ENCODE assay signal across 9 cellular contexts in the genomic region with DNA sequence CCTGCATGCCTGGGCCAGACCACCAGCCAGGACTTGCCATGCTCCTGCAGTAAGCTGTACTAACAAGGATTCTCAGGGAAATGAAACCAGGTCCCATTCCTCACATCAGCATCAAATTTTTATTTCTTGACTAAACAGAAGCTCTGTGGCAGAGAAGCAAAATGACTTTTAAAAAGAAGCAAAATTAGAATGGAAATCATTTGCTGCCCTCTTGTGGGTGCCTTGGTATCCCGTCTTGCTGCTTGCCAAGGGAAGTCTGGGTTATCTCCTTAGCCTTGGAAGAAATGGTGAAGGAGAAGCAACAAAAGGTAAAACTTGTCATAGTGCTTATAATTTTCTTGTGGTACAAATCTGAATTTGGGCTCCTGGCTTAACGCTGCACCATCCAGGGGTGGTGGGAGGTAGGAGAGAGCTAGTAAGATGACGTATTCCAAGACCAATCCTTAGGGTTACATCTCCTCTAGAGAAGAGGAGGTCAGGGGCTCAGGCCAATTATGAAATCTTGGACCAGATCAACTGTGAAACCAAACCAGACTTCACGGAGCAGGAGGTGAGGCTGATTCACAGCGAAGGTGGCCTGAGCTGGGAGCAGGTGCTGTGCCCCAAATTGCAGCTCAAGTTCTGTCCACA.
DNase-seq lines count a peak whose midpoint lies in the region; ATAC-seq, FAIRE-seq and TF ChIP-seq lines count a peak whose summit lies in the region.
"Had no signal": no experiment of that assay in that cellular context is flagged by ENCODE, and none has a peak within 500 bp of the region (broad histone marks: within the 10 kb centered on the region; RNA-seq: fewer than 3 reads in every experiment).

No MANE protein-coding gene starts in this region.

- TF ChIP-seq EP300 in A549 (IDR thresholded peaks at IDR 0.05) = no peak

- H3K27ac ChIP-seq in A549 = no peak overlapping the region

- no peak for FAIRE-seq in A549 (lab: Jason Lieb, UNC)
- FAIRE-seq: endometrium had no signal

- ATAC-seq in A549 = peak; percentile 59 to 68; a peak in 4 of 6 replicates

- H3K4me3 ChIP-seq in A549 = no peak overlapping the region

- POLR2A ChIA-PET in A549 (lab: Yijun Ruan, JAX) = no interaction called here
- POLR2A ChIA-PET in GM10248 (lab: Yijun Ruan, JAX) = no interaction called here

- TF ChIP-seq RAD21 in A549 (conservative IDR thresholded peaks at IDR 0.05 in 1 of 2, IDR thresholded peaks at IDR 0.05 in 1 of 2) = peak; percentile 41 to 43; a peak in 2 of 5 replicates

- no peaks in the 10 kb centered on the region for H3K4me1 ChIP-seq in A549

- no peak for TF ChIP-seq POLR2A in A549 (IDR thresholded peaks at IDR 0.05; ENCODE audit: low read length)

- WGBS in A549 (ENCODE audit: missing lambda C conversion rate) = 8% methylated on average over 4 of the region's 5 CpGs

- CTCF ChIA-PET in A549 (lab: Yijun Ruan, JAX) (interaction anchor here (0.8 to 2.1 kb wide), 9 partner anchors 20 to 421 kb away, joined by 3 to 13 read pairs (median 3); no protein-coding TSS in a partner anchor), GM10248 (lab: Yijun Ruan, JAX) (interaction anchor here (0.7 to 6.3 kb wide), 12 partner anchors 8 to 146 kb away, joined by 3 to 145 read pairs (median 3); no protein-coding TSS in a partner anchor)

- DNase-seq in A549 (ENCODE audit: low read depth in 1 of 2, low spot score in 1 of 2) = peak in 1 of 2 experiments; percentile 40
- peak; percentile 22 for DNase-seq in GM10248 (ENCODE audit: extremely low spot score)
- peak; percentile 56 for DNase-seq in NCI-H2107 treated with DMSO at 0.1 percent for 48 hours (lab: John Stamatoyannopoulos, UW; ENCODE audit: unreplicated experiment)
- peak; percentile 41 for DNase-seq in cerebellum (ENCODE audit: low spot score)
- peak; percentile 18 for DNase-seq in occipital lobe (lab: John Stamatoyannopoulos, UW)
- DNase-seq in activated T-cell treated with anti-CD3 and anti-CD28 coated beads, Interleukin-2, amount 50 U/mL, for 1 hour = no peak
- no peak for DNase-seq in T-helper 9 cell
- DNase-seq in GF-D8 (lab: John Stamatoyannopoulos, UW) = no peak

- H3K9me3 ChIP-seq in A549 = no peaks in the 10 kb centered on the region

- no peak overlapping the region for H3K4me2 ChIP-seq in A549

- TF ChIP-seq CTCF in A549 (IDR thresholded peaks at IDR 0.05) = peak; percentile 44
- peak; percentile 53 for TF ChIP-seq CTCF in GM10248 (IDR thresholded peaks at IDR 0.05; ENCODE audit: control extremely low read depth, extremely low read depth, low read depth, missing control alignments)

TF ChIP-seq in A549, 52 proteins besides CTCF, POLR2A, EP300 and RAD21:
- TF ChIP-seq EHMT2 (IDR thresholded peaks at IDR 0.05; ENCODE audit: low read depth) (no peak), USF2 (IDR thresholded peaks at IDR 0.05) (no peak), JUN (IDR thresholded peaks at IDR 0.05) (no peak), MAFK (IDR thresholded peaks at IDR 0.05; ENCODE audit: partially characterized antibody) (no peak), ATOH8 (CRISPR knock-in tag; IDR thresholded peaks at IDR 0.05; ENCODE audit: low read depth) (no peak)
- TF ChIP-seq, protein P1, sequence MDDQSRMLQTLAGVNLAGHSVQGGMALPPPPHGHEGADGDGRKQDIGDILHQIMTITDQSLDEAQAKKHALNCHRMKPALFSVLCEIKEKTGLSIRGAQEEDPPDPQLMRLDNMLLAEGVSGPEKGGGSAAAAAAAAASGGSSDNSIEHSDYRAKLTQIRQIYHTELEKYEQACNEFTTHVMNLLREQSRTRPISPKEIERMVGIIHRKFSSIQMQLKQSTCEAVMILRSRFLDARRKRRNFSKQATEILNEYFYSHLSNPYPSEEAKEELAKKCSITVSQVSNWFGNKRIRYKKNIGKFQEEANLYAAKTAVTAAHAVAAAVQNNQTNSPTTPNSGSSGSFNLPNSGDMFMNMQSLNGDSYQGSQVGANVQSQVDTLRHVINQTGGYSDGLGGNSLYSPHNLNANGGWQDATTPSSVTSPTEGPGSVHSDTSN (IDR thresholded peaks at IDR 0.05) = no peak

Comparison
In these comparisons a context has a peak if more than half of its experiments do, and no peak if none do; other contexts are left out.
1. DNase-seq: peak in GM10248 (single experiment), NCI-H2107 treated with DMSO at 0.1 percent for 48 hours (single experiment), cerebellum (single experiment) and occipital lobe (single experiment); none in activated T-cell treated with anti-CD3 and anti-CD28 coated beads, Interleukin-2, amount 50 U/mL, for 1 hour (single experiment), T-helper 9 cell (single experiment) and GF-D8 (single experiment).